Comparison of ENCODE assay signal across 1 cellular context in genomic region chr19:17390665-17391370, GRCh38.
TF ChIP-seq lines count a peak whose summit lies in the region.

No MANE protein-coding gene starts in this region.

TF ChIP-seq in K562, 482 proteins besides CTCF, POLR2A, EP300 and RAD21 (continued from another document and continues in another):
- TF ChIP-seq BCLAF1 (IDR thresholded peaks at IDR 0.05; ENCODE audit: borderline replicate concordance in 1 of 2, control insufficient read depth in 1 of 2, low read depth in 2 of 2, low read length in 1 of 2) (no peak), MGA (IDR thresholded peaks at IDR 0.05) (no peak), PCBP1 (IDR thresholded peaks at IDR 0.05; ENCODE audit: low read depth, low read length, poor library complexity, severe bottlenecking) (no peak), BCL6 (CRISPR knock-in tag; IDR thresholded peaks at IDR 0.05) (no peak), KDM1A (IDR thresholded peaks at IDR 0.05) (peak in 1 of 2 experiments; percentile 29; a peak in 1 of 4 replicates), SMARCA4 (IDR thresholded peaks at IDR 0.05) (0 out of 2 replicates have a peak, but pooled peaks have one; percentile 20), TAF15 (IDR thresholded peaks at IDR 0.05; ENCODE audit: low read depth, low read length) (no peak), ZFP36 (IDR thresholded peaks at IDR 0.05; ENCODE audit: low read depth, low read length, partially characterized antibody) (peak; percentile 31), TOE1 (IDR thresholded peaks at IDR 0.05; ENCODE audit: borderline replicate concordance) (peak; percentile 64; the same call in 1 of the 2 replicates), TOE1 (CRISPR knock-in tag; IDR thresholded peaks at IDR 0.05; ENCODE audit: borderline replicate concordance, low read depth) (no peak), SMARCE1 (IDR thresholded peaks at IDR 0.05) (no peak), ZEB2 (IDR thresholded peaks at IDR 0.05) (no peak), CHD7 (IDR thresholded peaks at IDR 0.05; ENCODE audit: low read depth, low read length) (no peak), ZNF592 (IDR thresholded peaks at IDR 0.05) (no peak), SMAD1 (IDR thresholded peaks at IDR 0.05; ENCODE audit: low read depth, low read length, partially characterized antibody) (no peak)
